Comparison of ENCODE assay signal across 8 cellular contexts in the genomic region with DNA sequence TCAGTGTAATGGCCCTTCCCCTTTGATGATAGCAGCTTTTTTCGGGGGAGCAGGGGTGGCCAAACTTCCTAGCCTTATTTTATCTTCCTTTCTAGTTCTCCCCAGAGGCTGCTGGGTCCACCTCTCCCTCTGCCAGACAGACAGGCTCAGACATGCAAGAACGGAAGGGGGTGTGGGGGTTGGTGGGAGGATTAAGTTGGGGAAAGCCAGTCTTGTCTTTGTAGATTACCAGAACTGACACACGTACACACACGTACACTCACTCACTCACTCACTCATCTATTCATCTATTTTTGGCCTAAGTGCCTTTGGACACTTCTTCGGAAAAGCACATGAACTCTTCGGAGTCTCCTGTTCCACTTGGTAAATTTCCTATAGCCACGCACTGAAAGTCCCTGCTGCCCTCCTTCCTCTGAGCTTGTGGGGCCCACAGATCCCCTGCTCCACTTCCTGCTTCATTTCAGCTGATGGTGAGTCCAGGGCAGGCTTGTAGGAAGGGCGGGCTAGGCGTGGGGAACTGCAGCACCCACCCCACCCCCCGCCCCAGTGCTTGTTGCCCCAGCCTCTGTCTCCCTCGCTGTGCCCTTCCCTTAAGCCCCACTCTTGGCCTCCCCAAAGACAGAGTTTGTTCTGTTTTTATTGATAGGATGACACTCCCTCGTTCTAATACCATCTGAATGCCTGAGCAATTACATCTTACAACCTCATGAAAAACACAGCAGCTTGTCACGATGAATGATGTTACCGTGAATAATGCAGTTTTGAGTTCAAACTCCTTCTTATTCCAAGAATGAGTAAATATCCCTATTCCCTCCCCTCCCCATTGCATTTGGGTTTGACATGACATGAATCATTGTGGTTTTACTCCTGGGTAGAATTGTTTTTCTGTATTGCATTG.
DNase-seq lines count a peak whose midpoint lies in the region; ATAC-seq, FAIRE-seq and TF ChIP-seq lines count a peak whose summit lies in the region.

No MANE protein-coding gene starts in this region.

- no TSS peak for BruUV-seq in Calu3 (replicated peaks; lab: Mats Ljungman, UMichigan)
- no TSS peak for BruUV-seq in K562 (replicated peaks; lab: Mats Ljungman, UMichigan)

- in situ Hi-C loops in K562 (cut with MboI) = no loop called here

- peaks cover 5% of the 10 kb centered on the region for H3K36me3 Mint-ChIP-seq in Calu3 (ENCODE audit: insufficient read depth, unreplicated experiment)
- H3K36me3 Mint-ChIP-seq in T-helper 2 cell treated with Interferon-gamma antibody and Interleukin-4, amounts not matched to agents 5 μg/mL and 100 μg/mL, for 36 hours (ENCODE audit: low read depth) = peaks cover 20% of the 10 kb centered on the region

- TF ChIP-seq RAD21 in K562 (CRISPR knock-in tag; conservative IDR thresholded peaks at IDR 0.05 in 1 of 2, IDR thresholded peaks at IDR 0.05 in 1 of 2) = no peak

- H3K79me2 ChIP-seq in K562 (ENCODE audit: control insufficient read depth, insufficient read depth, low read length) = no peaks in the 10 kb centered on the region

- peak overlapping the region; percentile 38 to 76; a peak in 3 of 4 replicates for H3K9ac ChIP-seq in K562 (ENCODE audit: insufficient read depth in 1 of 2, low read depth in 2 of 2, low read length in 2 of 2)

- H3K9me1 ChIP-seq in K562 (ENCODE audit: control insufficient read depth, insufficient read depth, low read length) = no peaks in the 10 kb centered on the region

- no peaks in the 10 kb centered on the region for H3K9me3 ChIP-seq in K562 (replicated peaks; ENCODE audit: control insufficient read depth, insufficient read depth, low read depth, low read length)

- H3K9me3 Mint-ChIP-seq in Calu3 (ENCODE audit: low read depth, unreplicated experiment) = no peaks in the 10 kb centered on the region
- H3K9me3 Mint-ChIP-seq in T-helper 2 cell treated with Interferon-gamma antibody and Interleukin-4, amounts not matched to agents 5 μg/mL and 100 μg/mL, for 36 hours = no peaks in the 10 kb centered on the region

- peak overlapping the region; percentile 96 for H2AFZ ChIP-seq in K562 (ENCODE audit: low read depth, low read length)

- CTCF ChIA-PET in Calu3 (lab: Charles Lee) (no interaction called here), K562 (lab: Yijun Ruan, JAX; ENCODE audit: low intra/inter-chr PET ratio) (interaction anchor here (0.6 kb wide), 1 partner anchor 133 kb away, joined by 3 read pairs; no protein-coding TSS in a partner anchor)

- H3K27ac Mint-ChIP-seq in Calu3 (ENCODE audit: unreplicated experiment) = peak overlapping the region; percentile 91
- peak overlapping the region; percentile 93 for H3K27ac Mint-ChIP-seq in T-helper 2 cell treated with Interferon-gamma antibody and Interleukin-4, amounts not matched to agents 5 μg/mL and 100 μg/mL, for 36 hours

- peak overlapping the region; percentile 81 for H3K4me2 ChIP-seq in K562 (ENCODE audit: insufficient read depth, low read length)

- no peaks in the 10 kb centered on the region for H3K27me3 Mint-ChIP-seq in Calu3 (ENCODE audit: unreplicated experiment)
- no peaks in the 10 kb centered on the region for H3K27me3 Mint-ChIP-seq in T-helper 2 cell treated with Interferon-gamma antibody and Interleukin-4, amounts not matched to agents 5 μg/mL and 100 μg/mL, for 36 hours (ENCODE audit: low read depth)

- H3K4me1 ChIP-seq in K562 (replicated peaks in 1 of 2; ENCODE audit: control insufficient read depth in 2 of 2, insufficient read depth in 2 of 2, low read length in 2 of 2) = peaks cover 12 to 41% of the 10 kb centered on the region in 2 experiments; a peak in 4 of 5 replicates

- H4K20me1 ChIP-seq in K562 (replicated peaks; ENCODE audit: control insufficient read depth, insufficient read depth, low read length) = no peaks in the 10 kb centered on the region

- TF ChIP-seq CTCF in Calu3 (IDR thresholded peaks at IDR 0.05; ENCODE audit: unreplicated experiment) = no peak
- TF ChIP-seq CTCF in HL-60 (IDR thresholded peaks at IDR 0.05; ENCODE audit: insufficient read depth, low read length) = no peak
- TF ChIP-seq CTCF in K562 (IDR thresholded peaks at IDR 0.05 in 2 of 3, conservative IDR thresholded peaks at IDR 0.05 in 1 of 3; ENCODE audit: insufficient read depth in 2 of 3, low read depth in 1 of 3, low read length in 3 of 3) = no peak

- ATAC-seq in GM21390 (IDR thresholded peaks at IDR 0.05; ENCODE audit: unreplicated experiment) (peak; percentile 54), K562 (peak; percentile 81)

- POLR2A ChIA-PET in K562 (lab: Yijun Ruan, JAX) = interaction anchor here (0.8 to 4.3 kb wide), 8 partner anchors 7 to 37 kb away, joined by 3 to 24 read pairs (median 4); no protein-coding TSS in a partner anchor

- peak overlapping the region; percentile 85 for H3K27ac ChIP-seq in HL-60 (replicated peaks)
- peak overlapping the region; percentile 92 for H3K27ac ChIP-seq in K562 (ENCODE audit: extremely low read depth, low read depth, low read length)

- no peak overlapping the region for H3K4me3 Mint-ChIP-seq in Calu3 (ENCODE audit: low read depth, unreplicated experiment)
- peak overlapping the region; percentile 73 for H3K4me3 Mint-ChIP-seq in T-helper 2 cell treated with Interferon-gamma antibody and Interleukin-4, amounts not matched to agents 5 μg/mL and 100 μg/mL, for 36 hours

- TF ChIP-seq EP300 in K562 (IDR thresholded peaks at IDR 0.05; ENCODE audit: low read length) = peak; percentile 56; the same call in 1 of the 2 replicates

- peaks cover 35% of the 10 kb centered on the region for H3K4me1 Mint-ChIP-seq in Calu3 (ENCODE audit: low read depth, unreplicated experiment)
- peaks cover 66% of the 10 kb centered on the region for H3K4me1 Mint-ChIP-seq in T-helper 2 cell treated with Interferon-gamma antibody and Interleukin-4, amounts not matched to agents 5 μg/mL and 100 μg/mL, for 36 hours (ENCODE audit: low read depth)

- no peak overlapping the region for H3K4me3 ChIP-seq in HL-60 (replicated peaks; ENCODE audit: insufficient read depth, low read length)
- peak overlapping the region; percentile 18 for H3K4me3 ChIP-seq in K562

- no peaks in the 10 kb centered on the region for H3K36me3 ChIP-seq in K562 (ENCODE audit: control insufficient read depth, insufficient read depth, low read length)

- H3K27me3 ChIP-seq in HL-60 (ENCODE audit: insufficient read depth, poor library complexity, severe bottlenecking) (no peaks in the 10 kb centered on the region), K562 (ENCODE audit: control insufficient read depth in 2 of 2, insufficient read depth in 2 of 2, low read length in 2 of 2) (no peaks in the 10 kb centered on the region)

- WGBS in K562 (ENCODE audit: insufficient coverage, low coverage, missing lambda C conversion rate) = 4% methylated on average over 12 of the region's 14 CpGs

- FAIRE-seq in K562 (lab: Jason Lieb, UNC) = peak; percentile 86

- intact Hi-C loops in Calu3 (cut with micrococcal nuclease; ENCODE audit: unreplicated experiment) = no loop called here
- intact Hi-C loops in K562 (cut with micrococcal nuclease) = loop anchor here (5.0 to 10.0 kb wide), 3 partner anchors 39 to 392 kb away; partner anchors contain the start of gene DONSON

- peak; percentile 72 for TF ChIP-seq POLR2A in K562 (conservative IDR thresholded peaks at IDR 0.05)

- DNase-seq in Calu3 (peak; percentile 16), HL-60 (ENCODE audit: low read depth in 1 of 2, low spot score in 1 of 2) (peak; percentile 80 to 89), K562 (ENCODE audit: extremely low read depth in 1 of 4, low spot score in 3 of 4) (peak; percentile 86 to 87 (median 87)), kidney tubule cell (ENCODE audit: low spot score) (peak; percentile 97), cortex of kidney (lab: John Stamatoyannopoulos, UW) (no peak)
- DNase-seq in T-helper 2 cell treated with Interferon-gamma antibody and Interleukin-4, amounts not matched to agents 5 μg/mL and 100 μg/mL, for 36 hours (ENCODE audit: low spot score) = peak; percentile 58
- peak; percentile 33 for DNase-seq in stimulated activated CD8-positive, alpha-beta memory T cell treated with anti-CD3 and anti-CD28 coated beads, Interleukin-4, amount 100 ng/mL, for 24 hours (ENCODE audit: low read depth)

TF ChIP-seq in K562, 482 proteins besides CTCF, POLR2A, EP300 and RAD21 (continues in another document):
- no peak for TF ChIP-seq ZNF3 (CRISPR knock-in tag; IDR thresholded peaks at IDR 0.05)
- TF ChIP-seq MTA1 (IDR thresholded peaks at IDR 0.05; ENCODE audit: borderline replicate concordance) = 0 out of 2 replicates have a peak, but pooled peaks have one; percentile 18
- TF ChIP-seq, protein P1, sequence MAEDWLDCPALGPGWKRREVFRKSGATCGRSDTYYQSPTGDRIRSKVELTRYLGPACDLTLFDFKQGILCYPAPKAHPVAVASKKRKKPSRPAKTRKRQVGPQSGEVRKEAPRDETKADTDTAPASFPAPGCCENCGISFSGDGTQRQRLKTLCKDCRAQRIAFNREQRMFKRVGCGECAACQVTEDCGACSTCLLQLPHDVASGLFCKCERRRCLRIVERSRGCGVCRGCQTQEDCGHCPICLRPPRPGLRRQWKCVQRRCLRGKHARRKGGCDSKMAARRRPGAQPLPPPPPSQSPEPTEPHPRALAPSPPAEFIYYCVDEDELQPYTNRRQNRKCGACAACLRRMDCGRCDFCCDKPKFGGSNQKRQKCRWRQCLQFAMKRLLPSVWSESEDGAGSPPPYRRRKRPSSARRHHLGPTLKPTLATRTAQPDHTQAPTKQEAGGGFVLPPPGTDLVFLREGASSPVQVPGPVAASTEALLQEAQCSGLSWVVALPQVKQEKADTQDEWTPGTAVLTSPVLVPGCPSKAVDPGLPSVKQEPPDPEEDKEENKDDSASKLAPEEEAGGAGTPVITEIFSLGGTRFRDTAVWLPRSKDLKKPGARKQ (CRISPR knock-in tag; IDR thresholded peaks at IDR 0.05) = no peak
- TF ChIP-seq BHLHE40 (IDR thresholded peaks at IDR 0.05; ENCODE audit: low read length) = peak; percentile 20; the same call in 1 of the 2 replicates
- TF ChIP-seq EGR1 (conservative IDR thresholded peaks at IDR 0.05) = peak; percentile 59
- TF ChIP-seq JUND (IDR thresholded peaks at IDR 0.05; ENCODE audit: borderline replicate concordance, low read depth, low read length) = peak; percentile 61; the same call in 1 of the 2 replicates
- no peak; the same call in 2 of the 3 replicates for TF ChIP-seq JUND (tag; IDR thresholded peaks at IDR 0.05; ENCODE audit: borderline replicate concordance, low read depth, low read length)
- TF ChIP-seq, protein P2, sequence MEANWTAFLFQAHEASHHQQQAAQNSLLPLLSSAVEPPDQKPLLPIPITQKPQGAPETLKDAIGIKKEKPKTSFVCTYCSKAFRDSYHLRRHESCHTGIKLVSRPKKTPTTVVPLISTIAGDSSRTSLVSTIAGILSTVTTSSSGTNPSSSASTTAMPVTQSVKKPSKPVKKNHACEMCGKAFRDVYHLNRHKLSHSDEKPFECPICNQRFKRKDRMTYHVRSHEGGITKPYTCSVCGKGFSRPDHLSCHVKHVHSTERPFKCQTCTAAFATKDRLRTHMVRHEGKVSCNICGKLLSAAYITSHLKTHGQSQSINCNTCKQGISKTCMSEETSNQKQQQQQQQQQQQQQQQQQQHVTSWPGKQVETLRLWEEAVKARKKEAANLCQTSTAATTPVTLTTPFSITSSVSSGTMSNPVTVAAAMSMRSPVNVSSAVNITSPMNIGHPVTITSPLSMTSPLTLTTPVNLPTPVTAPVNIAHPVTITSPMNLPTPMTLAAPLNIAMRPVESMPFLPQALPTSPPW (CRISPR knock-in tag; IDR thresholded peaks at IDR 0.05) = peak; percentile 75
